ENCODE assay signal across 17 cellular contexts in genomic region chr2:238104071-238104511, GRCh38. TPM values are rescaled to one million over a fixed set of nuclear protein-coding genes. Genes with fewer than 3 reads are reported as not detected.
DNase-seq lines count a peak whose midpoint lies in the region; ATAC-seq, FAIRE-seq and TF ChIP-seq lines count a peak whose summit lies in the region.
"Had no signal": no experiment of that assay in that cellular context is flagged by ENCODE, and none has a peak within 500 bp of the region (broad histone marks: within the 10 kb centered on the region; RNA-seq: fewer than 3 reads in every experiment).

No MANE protein-coding gene starts in this region.

- H3K4me1 ChIP-seq in suprapubic skin, result peaks cover 4% of the 10 kb centered on the region
- H3K4me1 ChIP-seq: Caco-2 had no signal

- intact Hi-C loops in natural killer cell (cut with micrococcal nuclease), result no loop called here
- intact Hi-C loops in dendritic cell treated with granulocyte-macrophage colony-stimulating factor and Interleukin-4, amounts not matched to agents 40 ng/mL and 50 ng/mL, for 4 days (cut with micrococcal nuclease), result no loop called here

- TF ChIP-seq EP300 in suprapubic skin (IDR thresholded peaks at IDR 0.05), result no peak

- peaks cover 4% of the 10 kb centered on the region for H3K27me3 ChIP-seq in suprapubic skin

- FAIRE-seq in HTR-8/SVneo (lab: Jason Lieb, UNC), result no peak

- H3K9me3 ChIP-seq in suprapubic skin, result no peaks in the 10 kb centered on the region
- H3K9me3 ChIP-seq: Caco-2 had no signal

- H3K27ac ChIP-seq in suprapubic skin, result no peak overlapping the region
- H3K27ac ChIP-seq: SK-N-MC had no signal

- DNase-seq in natural killer cell, result peak; percentile 13
- DNase-seq in natural killer cell treated with Interleukin-12 subunit alpha and Interleukin-12 subunit beta and Interleukin-15 and Interleukin-18, amount 100 ng/mL, for 72 hours (ENCODE audit: low spot score), result no peak
- DNase-seq in osteocyte (ENCODE audit: extremely low spot score, unreplicated experiment), result peak; percentile 70
- DNase-seq in suprapubic skin (ENCODE audit: low spot score in 2 of 2), result no peak
- no peak for DNase-seq in effector CD4-positive, alpha-beta T cell
- no peak for DNase-seq in HTR-8/SVneo (ENCODE audit: insufficient read length, low spot score)
- DNase-seq: C1 segment of cervical spinal cord, Caco-2, DMS53, MM.1S, NCI-H1417, NCI-H1930, NCI-H2171 treated with DMSO at 0.1 percent for 48 hours, NCI-H510A treated with DMSO at 0.1 percent for 48 hours had no signal

- H3K4me3 ChIP-seq in suprapubic skin, result no peak overlapping the region
- H3K4me3 ChIP-seq: SK-N-MC had no signal

- WGBS in suprapubic skin, result 93% methylated on average over 7 of the region's 12 CpGs

- H3K9me3 Mint-ChIP-seq in natural killer cell, result no peaks in the 10 kb centered on the region
- no peaks in the 10 kb centered on the region for H3K9me3 Mint-ChIP-seq in natural killer cell treated with Interleukin-12 subunit alpha and Interleukin-12 subunit beta and Interleukin-15 and Interleukin-18, amount 100 ng/mL, for 72 hours
- no peaks in the 10 kb centered on the region for H3K9me3 Mint-ChIP-seq in dendritic cell treated with granulocyte-macrophage colony-stimulating factor and Interleukin-4, amounts not matched to agents 40 ng/mL and 50 ng/mL, for 4 days
- H3K9me3 Mint-ChIP-seq in osteocyte (ENCODE audit: unreplicated experiment), result no peaks in the 10 kb centered on the region

- ATAC-seq in natural killer cell, result no peak
- ATAC-seq in natural killer cell treated with Interleukin-12 subunit alpha and Interleukin-12 subunit beta and Interleukin-15 and Interleukin-18, amount 100 ng/mL, for 72 hours, result no peak

- H3K27ac Mint-ChIP-seq in natural killer cell (no peak overlapping the region), osteocyte (ENCODE audit: unreplicated experiment) (no peak overlapping the region)
- H3K27ac Mint-ChIP-seq in natural killer cell treated with Interleukin-12 subunit alpha and Interleukin-12 subunit beta and Interleukin-15 and Interleukin-18, amount 100 ng/mL, for 72 hours, result no peak overlapping the region
- peak overlapping the region; percentile 52 for H3K27ac Mint-ChIP-seq in dendritic cell treated with granulocyte-macrophage colony-stimulating factor and Interleukin-4, amounts not matched to agents 40 ng/mL and 50 ng/mL, for 4 days

- H3K27me3 Mint-ChIP-seq in natural killer cell (ENCODE audit: low read depth in 2 of 2) (no peaks in the 10 kb centered on the region), osteocyte (ENCODE audit: unreplicated experiment) (no peaks in the 10 kb centered on the region)
- H3K27me3 Mint-ChIP-seq in natural killer cell treated with Interleukin-12 subunit alpha and Interleukin-12 subunit beta and Interleukin-15 and Interleukin-18, amount 100 ng/mL, for 72 hours, result no peaks in the 10 kb centered on the region
- H3K27me3 Mint-ChIP-seq in dendritic cell treated with granulocyte-macrophage colony-stimulating factor and Interleukin-4, amounts not matched to agents 40 ng/mL and 50 ng/mL, for 4 days, result peaks cover 3% of the 10 kb centered on the region

- TF ChIP-seq POLR2A in suprapubic skin (IDR thresholded peaks at IDR 0.05), result no peak

- H3K36me3 Mint-ChIP-seq in natural killer cell (no peaks in the 10 kb centered on the region), osteocyte (ENCODE audit: unreplicated experiment) (no peaks in the 10 kb centered on the region)
- no peaks in the 10 kb centered on the region for H3K36me3 Mint-ChIP-seq in natural killer cell treated with Interleukin-12 subunit alpha and Interleukin-12 subunit beta and Interleukin-15 and Interleukin-18, amount 100 ng/mL, for 72 hours
- peaks cover 19% of the 10 kb centered on the region for H3K36me3 Mint-ChIP-seq in dendritic cell treated with granulocyte-macrophage colony-stimulating factor and Interleukin-4, amounts not matched to agents 40 ng/mL and 50 ng/mL, for 4 days (ENCODE audit: low read depth)

- no peaks in the 10 kb centered on the region for H3K36me3 ChIP-seq in suprapubic skin

- TF ChIP-seq CTCF in natural killer cell (IDR thresholded peaks at IDR 0.05) (no peak), osteocyte (IDR thresholded peaks at IDR 0.05) (no peak), suprapubic skin (IDR thresholded peaks at IDR 0.05) (no peak)

- H3K4me1 Mint-ChIP-seq in natural killer cell, result peaks cover 0 to 8% of the 10 kb centered on the region in 2 donors
- peaks cover 0 to 4% of the 10 kb centered on the region in 2 donors for H3K4me1 Mint-ChIP-seq in natural killer cell treated with Interleukin-12 subunit alpha and Interleukin-12 subunit beta and Interleukin-15 and Interleukin-18, amount 100 ng/mL, for 72 hours (ENCODE audit: low read depth in 2 of 2)
- peaks cover 86% of the 10 kb centered on the region for H3K4me1 Mint-ChIP-seq in dendritic cell treated with granulocyte-macrophage colony-stimulating factor and Interleukin-4, amounts not matched to agents 40 ng/mL and 50 ng/mL, for 4 days (ENCODE audit: low read depth)
- H3K4me1 Mint-ChIP-seq in osteocyte (ENCODE audit: unreplicated experiment), result peaks cover 9% of the 10 kb centered on the region

- H3K4me3 Mint-ChIP-seq in natural killer cell (no peak overlapping the region), osteocyte (ENCODE audit: unreplicated experiment) (no peak overlapping the region)
- no peak overlapping the region for H3K4me3 Mint-ChIP-seq in natural killer cell treated with Interleukin-12 subunit alpha and Interleukin-12 subunit beta and Interleukin-15 and Interleukin-18, amount 100 ng/mL, for 72 hours
- H3K4me3 Mint-ChIP-seq in dendritic cell treated with granulocyte-macrophage colony-stimulating factor and Interleukin-4, amounts not matched to agents 40 ng/mL and 50 ng/mL, for 4 days, result no peak overlapping the region

RNA-seq across cellular contexts. Expression of gene ESPNL, which starts 4.0 kb away (rescaled TPM):
- total RNA-seq in natural killer cell (not detected), osteocyte (not detected in 2 replicates), suprapubic skin (under 1 TPM in 2 of 4 donors, not detected in 2; 0.25 to 0.56 TPM)
- total RNA-seq in natural killer cell treated with Interleukin-12 subunit alpha and Interleukin-12 subunit beta and Interleukin-15 and Interleukin-18, amount 100 ng/mL, for 72 hours, result under 1 TPM in 1 of 2 donors, not detected in 1; 0.19 TPM
- total RNA-seq: Caco-2, H4 had no signal

RNA-seq across cellular contexts. Expression of gene KLHL30, which starts 34.4 kb away (rescaled TPM):
- total RNA-seq in natural killer cell (not detected), osteocyte (1.0 and 1.2 TPM in 2 replicates), suprapubic skin (under 1 TPM in 2 of 4 donors, not detected in 2; 0.13 to 0.23 TPM)
- total RNA-seq in natural killer cell treated with Interleukin-12 subunit alpha and Interleukin-12 subunit beta and Interleukin-15 and Interleukin-18, amount 100 ng/mL, for 72 hours, result not detected
- total RNA-seq: H4 had no signal

RNA-seq across cellular contexts. Expression of gene SCLY, which starts 43.3 kb away (rescaled TPM):
- total RNA-seq in natural killer cell (10 to 100 TPM; 16.3 to 24.6 (median 20.1) TPM), osteocyte (22.1 and 22.5 TPM in 2 replicates), suprapubic skin (10 to 100 TPM in 2 of 4 donors, 1 to 10 TPM in 2; 5.5 to 14.5 (median 9.6) TPM)
- 10 to 100 TPM; 46.5 to 99.5 TPM for total RNA-seq in natural killer cell treated with Interleukin-12 subunit alpha and Interleukin-12 subunit beta and Interleukin-15 and Interleukin-18, amount 100 ng/mL, for 72 hours

RNA-seq across cellular contexts. Expression of gene ERFE, which starts 54.7 kb away (rescaled TPM):
- 1 to 10 TPM in 2 of 3 donors, under 1 TPM in 1; 0.33 to 4.8 (median 4.3) TPM for total RNA-seq in natural killer cell
- 1 to 10 TPM in 1 of 2 donors, under 1 TPM in 1; 0.20 to 3.8 TPM for total RNA-seq in natural killer cell treated with Interleukin-12 subunit alpha and Interleukin-12 subunit beta and Interleukin-15 and Interleukin-18, amount 100 ng/mL, for 72 hours
- 1.0 and 1.2 TPM in 2 replicates for total RNA-seq in osteocyte
- total RNA-seq in suprapubic skin, result not detected

Comparison
In these comparisons a context has a peak if more than half of its experiments do, and no peak if none do; other contexts are left out.
1. DNase-seq: peak in natural killer cell (single experiment) and osteocyte (single experiment); none in natural killer cell treated with Interleukin-12 subunit alpha and Interleukin-12 subunit beta and Interleukin-15 and Interleukin-18, amount 100 ng/mL, for 72 hours (single experiment), suprapubic skin (0 of 2), effector CD4-positive, alpha-beta T cell (single experiment) and HTR-8/SVneo (single experiment).